ENCODE assay signal across 8 cellular contexts in the genomic region with DNA sequence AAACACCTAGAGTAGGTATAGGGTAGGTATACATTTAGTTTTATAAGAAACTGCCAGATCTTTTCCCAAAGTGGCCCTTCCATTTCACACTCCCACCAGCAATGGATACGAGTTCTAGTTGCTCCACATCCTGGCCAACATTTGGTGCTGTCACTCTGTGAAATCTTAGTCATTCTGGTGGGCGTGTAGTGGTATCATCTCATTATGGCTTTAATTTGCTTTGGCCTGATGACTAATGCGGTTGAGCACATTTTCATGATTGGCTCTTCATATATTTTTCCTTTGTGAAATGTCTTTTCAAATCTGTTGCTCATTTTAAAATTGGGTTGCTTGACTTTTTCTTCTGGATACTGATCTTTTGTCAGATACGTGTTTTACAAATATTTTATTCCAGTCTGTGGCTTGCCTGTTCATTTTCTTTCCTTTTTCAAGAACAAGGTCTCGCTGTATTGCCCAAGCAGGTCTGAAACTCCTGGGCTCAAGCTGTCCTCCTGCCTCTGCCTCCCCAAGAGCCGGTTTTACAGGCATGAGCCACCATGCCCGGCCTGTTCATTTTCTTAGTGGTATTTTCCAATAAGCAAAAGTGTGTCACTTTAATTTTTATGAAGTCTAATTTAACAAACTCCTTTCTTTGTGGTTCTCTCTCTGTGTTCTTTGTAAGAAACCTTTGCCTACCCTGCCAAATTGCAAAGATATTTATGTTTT.
A peak's percentile ranks its signal among the peaks of the same experiment; 100 is the strongest.
DNase-seq lines count a peak whose midpoint lies in the region; ATAC-seq and TF ChIP-seq lines count a peak whose summit lies in the region.

No MANE protein-coding gene starts in this region.

- POLR2A ChIA-PET in IMR-90 (lab: Charles Lee; ENCODE audit: unreplicated experiment): no interaction called here

- H3K36me3 Mint-ChIP-seq in activated T-helper 2 cell treated with anti-CD3 and anti-CD28 coated beads, Interferon-gamma antibody, Interleukin-2, Interleukin-4, amounts not matched to agents 10 μg/mL and 5 μg/mL and 100 μg/mL, durations not matched to agents 14 hours and 24 hours and 36 hours (ENCODE audit: low read depth): peaks cover 23% of the 10 kb centered on the region

- no peak overlapping the region for H2AK9ac ChIP-seq in IMR-90 (replicated peaks; ENCODE audit: low read depth, low read length, poor library complexity)

- peaks cover 20 to 56% of the 10 kb centered on the region in 2 experiments for H3K79me1 ChIP-seq in IMR-90 (ENCODE audit: low read depth in 1 of 2, low read length in 2 of 2)

- ATAC-seq in IMR-90 (ENCODE audit: low read depth): no peak
- no peak for ATAC-seq in left lung
- no peak for ATAC-seq in GM18520 (IDR thresholded peaks at IDR 0.05; ENCODE audit: unreplicated experiment)

- no peak overlapping the region for H3K4me2 ChIP-seq in IMR-90 (ENCODE audit: low read depth, low read length)

- in situ Hi-C loops in IMR-90 (cut with MboI; ENCODE audit: low sequenced_read_pairs): no loop called here

- H3K27me3 Mint-ChIP-seq in activated T-helper 2 cell treated with anti-CD3 and anti-CD28 coated beads, Interferon-gamma antibody, Interleukin-2, Interleukin-4, amounts not matched to agents 10 μg/mL and 5 μg/mL and 100 μg/mL, durations not matched to agents 14 hours and 24 hours and 36 hours (ENCODE audit: low read depth): no peaks in the 10 kb centered on the region

- DNase-seq in AG08395 (ENCODE audit: low spot score) (peak; percentile 79), IMR-90 (peak; percentile 92), left lung (peak in 1 of 2 donors; percentile 27), mucosa of gallbladder (ENCODE audit: low spot score) (no peak), NCI-H1048 (lab: John Stamatoyannopoulos, UW) (no peak), NCI-H1436 (lab: John Stamatoyannopoulos, UW) (no peak)
- DNase-seq in activated T-helper 2 cell treated with anti-CD3 and anti-CD28 coated beads, Interferon-gamma antibody, Interleukin-2, Interleukin-4, amounts not matched to agents 10 μg/mL and 5 μg/mL and 100 μg/mL, durations not matched to agents 14 hours and 24 hours and 36 hours (ENCODE audit: low spot score): no peak

- no peak overlapping the region for H4K5ac ChIP-seq in IMR-90 (ENCODE audit: low read depth, low read length)

- H3K4me3 ChIP-seq in IMR-90 (ENCODE audit: insufficient read depth, low read depth, low read length) (no peak overlapping the region), left lung (no peak overlapping the region)

- peak overlapping the region; percentile 52; the same call in 1 of the 2 replicates for H3K18ac ChIP-seq in IMR-90 (ENCODE audit: low read depth, low read length)

- intact Hi-C loops in IMR-90 (cut with micrococcal nuclease) (loop anchor here (5.0 to 10.0 kb wide), 2 partner anchors 144 to 682 kb away; no protein-coding TSS in a partner anchor), left lung (cut with DNase I) (loop anchor here in 1 of 2 donors (5.0 kb wide), 1 partner anchor 159 kb away; no protein-coding TSS in a partner anchor)
- intact Hi-C loops in activated T-helper 2 cell treated with anti-CD3 and anti-CD28 coated beads, Interferon-gamma antibody, Interleukin-2, Interleukin-4, amounts not matched to agents 10 μg/mL and 5 μg/mL and 100 μg/mL, durations not matched to agents 14 hours and 24 hours and 36 hours (cut with micrococcal nuclease): loop anchor here (1.0 to 5.0 kb wide), 6 partner anchors 9 to 1439 kb away; no protein-coding TSS in a partner anchor

- TF ChIP-seq RAD21 in IMR-90 (IDR thresholded peaks at IDR 0.05; ENCODE audit: low read length): no peak

- dilution Hi-C loops in IMR-90 (cut with HindIII; ENCODE audit: low sequenced_read_pairs, unreplicated experiment): no loop called here

- no peak overlapping the region for H3K9ac ChIP-seq in IMR-90 (ENCODE audit: low read depth, low read length)

- H2BK120ac ChIP-seq in IMR-90 (ENCODE audit: low read depth, low read length): peak overlapping the region; percentile 59; the same call in 1 of the 2 replicates

- no peak overlapping the region for H2BK15ac ChIP-seq in IMR-90 (ENCODE audit: low read depth, low read length)

- peak overlapping the region; percentile 47; the same call in 1 of the 2 replicates for H2AK5ac ChIP-seq in IMR-90 (ENCODE audit: low read depth, low read length)

- peak overlapping the region in 1 of 2 experiments; percentile 51; a peak in 1 of 4 replicates for H4K8ac ChIP-seq in IMR-90 (ENCODE audit: low read depth in 2 of 2, low read length in 2 of 2)

- WGBS in IMR-90 (ENCODE audit: extremely low coverage in 2 of 2, insufficient read length in 1 of 2), 2 experiments: 90% methylated on average over 2 of the region's 7 CpGs; no CpG with 5 or more reads in 1 of the 2 experiments

- peak overlapping the region; percentile 37; the same call in 1 of the 2 replicates for H4K91ac ChIP-seq in IMR-90 (ENCODE audit: insufficient read depth, low read depth, low read length)

- no peaks in the 10 kb centered on the region for H3K9me1 ChIP-seq in IMR-90 (ENCODE audit: insufficient read depth, low read length)

- H4K20me1 ChIP-seq in IMR-90 (ENCODE audit: insufficient read depth, low read length): peaks cover 8% of the 10 kb centered on the region

- peak overlapping the region; percentile 86 for H3K27ac Mint-ChIP-seq in activated T-helper 2 cell treated with anti-CD3 and anti-CD28 coated beads, Interferon-gamma antibody, Interleukin-2, Interleukin-4, amounts not matched to agents 10 μg/mL and 5 μg/mL and 100 μg/mL, durations not matched to agents 14 hours and 24 hours and 36 hours

- no peaks in the 10 kb centered on the region; the same call in 1 of the 2 replicates for H3K36me3 ChIP-seq in IMR-90 (ENCODE audit: control insufficient read depth, insufficient read depth, low read length)
- no peaks in the 10 kb centered on the region for H3K36me3 ChIP-seq in left lung

- H3K9me3 ChIP-seq in IMR-90 (ENCODE audit: control insufficient read depth, insufficient read depth, low read length): peaks cover 9% of the 10 kb centered on the region
- H3K9me3 ChIP-seq in left lung: peaks cover 0 to 5% of the 10 kb centered on the region in 2 donors

- H3K4me1 ChIP-seq in IMR-90 (ENCODE audit: control insufficient read depth, insufficient read depth, low read length) (peaks cover 3% of the 10 kb centered on the region), left lung (peaks cover 12 to 46% of the 10 kb centered on the region in 2 donors)

- H3K27me3 ChIP-seq in IMR-90 (ENCODE audit: control insufficient read depth, insufficient read depth, low read length): no peaks in the 10 kb centered on the region
- no peaks in the 10 kb centered on the region for H3K27me3 ChIP-seq in left lung

- no peak overlapping the region for H2AFZ ChIP-seq in IMR-90 (replicated peaks; ENCODE audit: low read length, poor library complexity)

- no peak overlapping the region for H3K56ac ChIP-seq in IMR-90 (ENCODE audit: extremely low read depth, insufficient read depth, low read length)

- H3K14ac ChIP-seq in IMR-90 (replicated peaks; ENCODE audit: low read depth, low read length): peak overlapping the region; percentile 60; the same call in 1 of the 2 replicates

- BruUV-seq in IMR-90 (replicated peaks; lab: Mats Ljungman, UMichigan): no TSS peak

- H3K9me3 Mint-ChIP-seq in activated T-helper 2 cell treated with anti-CD3 and anti-CD28 coated beads, Interferon-gamma antibody, Interleukin-2, Interleukin-4, amounts not matched to agents 10 μg/mL and 5 μg/mL and 100 μg/mL, durations not matched to agents 14 hours and 24 hours and 36 hours: peaks cover 23% of the 10 kb centered on the region

- CTCF ChIA-PET in IMR-90 (lab: Yijun Ruan, JAX): interaction anchor here (0.6 kb wide), 1 partner anchor 28 kb away, joined by 3 read pairs; no protein-coding TSS in a partner anchor

- peaks cover 36% of the 10 kb centered on the region for H3K4me1 Mint-ChIP-seq in activated T-helper 2 cell treated with anti-CD3 and anti-CD28 coated beads, Interferon-gamma antibody, Interleukin-2, Interleukin-4, amounts not matched to agents 10 μg/mL and 5 μg/mL and 100 μg/mL, durations not matched to agents 14 hours and 24 hours and 36 hours (ENCODE audit: low read depth)

- H3K23ac ChIP-seq in IMR-90 (ENCODE audit: low read depth, low read length): peak overlapping the region; percentile 35; the same call in 1 of the 2 replicates

- H3K4me3 Mint-ChIP-seq in activated T-helper 2 cell treated with anti-CD3 and anti-CD28 coated beads, Interferon-gamma antibody, Interleukin-2, Interleukin-4, amounts not matched to agents 10 μg/mL and 5 μg/mL and 100 μg/mL, durations not matched to agents 14 hours and 24 hours and 36 hours (ENCODE audit: low read depth): peak overlapping the region; percentile 26

- peak overlapping the region; percentile 66; the same call in 1 of the 2 replicates for H3K4ac ChIP-seq in IMR-90 (ENCODE audit: low read depth, low read length)

- H2BK5ac ChIP-seq in IMR-90 (ENCODE audit: low read depth, low read length, poor library complexity, severe bottlenecking): peak overlapping the region; percentile 80

- peak overlapping the region; percentile 53; the same call in 1 of the 2 replicates for H3K27ac ChIP-seq in IMR-90 (ENCODE audit: insufficient read depth, low read length)
- H3K27ac ChIP-seq in left lung: peak overlapping the region; percentile 15 to 74

- TF ChIP-seq CTCF in IMR-90 (conservative IDR thresholded peaks at IDR 0.05; ENCODE audit: low read depth, low read length) (no peak), left lung (IDR thresholded peaks at IDR 0.05) (no peak)

- 0 out of 2 replicates have a peak overlapping the region, but pooled peaks have one; percentile 31 for H2BK20ac ChIP-seq in IMR-90 (ENCODE audit: low read depth, low read length)

- no peak for TF ChIP-seq POLR2A in IMR-90 (IDR thresholded peaks at IDR 0.05; ENCODE audit: low read depth, low read length)

TF ChIP-seq in IMR-90, 13 proteins besides CTCF, POLR2A, EP300 and RAD21:
- TF ChIP-seq CHD1 (IDR thresholded peaks at IDR 0.05; ENCODE audit: low read depth, low read length) (no peak), SMC3 (IDR thresholded peaks at IDR 0.05; ENCODE audit: low read depth, low read length) (no peak), USF2 (IDR thresholded peaks at IDR 0.05; ENCODE audit: low read depth, low read length) (no peak), CEBPB (IDR thresholded peaks at IDR 0.05; ENCODE audit: low read depth, low read length) (peak; percentile 59; the same call in 1 of the 2 replicates), NFE2L2 (IDR thresholded peaks at IDR 0.05; ENCODE audit: low read depth, low read length) (peak; percentile 32; the same call in 1 of the 2 replicates), RCOR1 (IDR thresholded peaks at IDR 0.05; ENCODE audit: insufficient replicate concordance, low read length) (peak; percentile 33), BHLHE40 (IDR thresholded peaks at IDR 0.05; ENCODE audit: low read depth, low read length) (0 out of 2 replicates have a peak, but pooled peaks have one; percentile 25), FOS (IDR thresholded peaks at IDR 0.05; ENCODE audit: low read depth, low read length) (peak; percentile 84)

Comparison
In these comparisons a context has a peak if more than half of its experiments do, and no peak if none do; other contexts are left out.
1. DNase-seq: peak in AG08395 (single experiment) and IMR-90 (single experiment); none in activated T-helper 2 cell treated with anti-CD3 and anti-CD28 coated beads, Interferon-gamma antibody, Interleukin-2, Interleukin-4, amounts not matched to agents 10 μg/mL and 5 μg/mL and 100 μg/mL, durations not matched to agents 14 hours and 24 hours and 36 hours (single experiment), mucosa of gallbladder (single experiment), NCI-H1048 (single experiment) and NCI-H1436 (single experiment).